ENCODE assay signal across 22 cellular contexts in genomic region chr2:198045227-198045626, GRCh38.
DNase-seq lines count a peak whose midpoint lies in the region; ATAC-seq, FAIRE-seq and TF ChIP-seq lines count a peak whose summit lies in the region.
"Had no signal": no experiment of that assay in that cellular context is flagged by ENCODE, and none has a peak within 500 bp of the region (broad histone marks: within the 10 kb centered on the region; RNA-seq: fewer than 3 reads in every experiment).

No MANE protein-coding gene starts in this region.

- H3K27me3 ChIP-seq in adipocyte (replicated peaks; ENCODE audit: control insufficient read depth, insufficient read depth, low read length) = no peaks in the 10 kb centered on the region
- no peaks in the 10 kb centered on the region for H3K27me3 ChIP-seq in transverse colon
- H3K27me3 ChIP-seq: BLaER1 treated with 17β-estradiol and CSF1 and Interleukin-3, amounts not matched to agents 10 nM and 100 nM; Peyer's patch; SJCRH30 had no signal

- no peak for TF ChIP-seq POLR2A in transverse colon (IDR thresholded peaks at IDR 0.05)

- H3K4me3 ChIP-seq in adipocyte (ENCODE audit: low read length) (no peak overlapping the region), transverse colon (no peak overlapping the region)
- H3K4me3 ChIP-seq: BLaER1 treated with 17β-estradiol and CSF1 and Interleukin-3, amounts not matched to agents 10 nM and 100 nM; GM23338; HAP-1; Peyer's patch; SJCRH30 had no signal

- TF ChIP-seq EP300 in transverse colon (IDR thresholded peaks at IDR 0.05; ENCODE audit: low read depth) = no peak

- in situ Hi-C loops in transverse colon (cut with MboI; ENCODE audit: low pct_ligation_motif_present in 1 of 4, low pct_unique_long_range_greater_than_20kb in 1 of 4, low sequenced_read_pairs in 3 of 4) = no loop called here

- H3K4me1 ChIP-seq in adipocyte (ENCODE audit: control insufficient read depth, insufficient read depth, low read length) (peaks cover 8% of the 10 kb centered on the region), transverse colon (no peaks in the 10 kb centered on the region)
- H3K4me1 ChIP-seq: BLaER1 treated with 17β-estradiol and CSF1 and Interleukin-3, amounts not matched to agents 10 nM and 100 nM; HAP-1; Peyer's patch; SJCRH30 had no signal

- no peak for ATAC-seq in stimulated activated naive CD8-positive, alpha-beta T cell treated with anti-CD3 and anti-CD28 coated beads, Interleukin-15, Interleukin-2, amounts not matched to agents 100 U/mL and 50 U/mL, for 24 hours
- ATAC-seq: CD8-positive, alpha-beta T cell; GM23338 had no signal

- H3K9ac ChIP-seq in adipocyte (ENCODE audit: low read length) = no peak overlapping the region
- H3K9ac ChIP-seq: BLaER1 treated with 17β-estradiol and CSF1 and Interleukin-3, amounts not matched to agents 10 nM and 100 nM; KMS-11 had no signal

- DNase-seq in HS-5 (ENCODE audit: low read depth) (peak; percentile 4), adipocyte (ENCODE audit: low read depth) (peak; percentile 62), frontal cortex (ENCODE audit: low spot score in 2 of 2) (no peak), medulla oblongata (ENCODE audit: extremely low spot score) (no peak), NCI-H2171 treated with DMSO at 0.1 percent for 48 hours (lab: John Stamatoyannopoulos, UW) (no peak), transverse colon (no peak)
- DNase-seq in stimulated activated naive CD8-positive, alpha-beta T cell treated with anti-CD3 and anti-CD28 coated beads, Interleukin-15, Interleukin-2, amounts not matched to agents 100 U/mL and 50 U/mL, for 24 hours = no peak
- DNase-seq: CD8-positive, alpha-beta T cell; NCI-H1092 treated with DMSO at 0.1 percent for 48 hours; NCI-H1436 treated with DMSO at 0.1 percent for 48 hours; NCI-H2029; NCI-H226; NCI-H510A treated with DMSO at 0.1 percent for 48 hours; NCI-H774; Peyer's patch; SJCRH30 had no signal

- peak; percentile 6 for FAIRE-seq in frontal cortex (lab: Jason Lieb, UNC)
- FAIRE-seq: GM12892, HTR-8/SVneo had no signal

- intact Hi-C loops in transverse colon (cut with DNase I; ENCODE audit: low total_unique reads) = no loop called here

- H3K27ac ChIP-seq in transverse colon = no peak overlapping the region
- H3K27ac ChIP-seq: BLaER1 treated with 17β-estradiol and CSF1 and Interleukin-3, amounts not matched to agents 10 nM and 100 nM; KMS-11; Peyer's patch; SJCRH30 had no signal

- H3K9me3 ChIP-seq in adipocyte (ENCODE audit: control insufficient read depth, low read length) = no peaks in the 10 kb centered on the region
- no peaks in the 10 kb centered on the region for H3K9me3 ChIP-seq in transverse colon
- H3K9me3 ChIP-seq: BLaER1 treated with 17β-estradiol and CSF1 and Interleukin-3, amounts not matched to agents 10 nM and 100 nM; HAP-1; Peyer's patch; SJCRH30 had no signal

- no peaks in the 10 kb centered on the region for H3K36me3 ChIP-seq in adipocyte (ENCODE audit: control insufficient read depth, insufficient read depth, low read length, severe bottlenecking)
- H3K36me3 ChIP-seq in transverse colon = no peaks in the 10 kb centered on the region
- H3K36me3 ChIP-seq: BLaER1 treated with 17β-estradiol and CSF1 and Interleukin-3, amounts not matched to agents 10 nM and 100 nM; HAP-1; Peyer's patch; SJCRH30 had no signal

- no peak for TF ChIP-seq CTCF in transverse colon (IDR thresholded peaks at IDR 0.05)

Comparison
In these comparisons a context has a peak if more than half of its experiments do, and no peak if none do; other contexts are left out.
1. DNase-seq: peak in HS-5 (single experiment) and adipocyte (single experiment); none in frontal cortex (0 of 2), medulla oblongata (single experiment), NCI-H2171 treated with DMSO at 0.1 percent for 48 hours (single experiment), transverse colon (single experiment) and stimulated activated naive CD8-positive, alpha-beta T cell treated with anti-CD3 and anti-CD28 coated beads, Interleukin-15, Interleukin-2, amounts not matched to agents 100 U/mL and 50 U/mL, for 24 hours (single experiment).